14 cellular contexts compared by ENCODE assay signal in the genomic region with DNA sequence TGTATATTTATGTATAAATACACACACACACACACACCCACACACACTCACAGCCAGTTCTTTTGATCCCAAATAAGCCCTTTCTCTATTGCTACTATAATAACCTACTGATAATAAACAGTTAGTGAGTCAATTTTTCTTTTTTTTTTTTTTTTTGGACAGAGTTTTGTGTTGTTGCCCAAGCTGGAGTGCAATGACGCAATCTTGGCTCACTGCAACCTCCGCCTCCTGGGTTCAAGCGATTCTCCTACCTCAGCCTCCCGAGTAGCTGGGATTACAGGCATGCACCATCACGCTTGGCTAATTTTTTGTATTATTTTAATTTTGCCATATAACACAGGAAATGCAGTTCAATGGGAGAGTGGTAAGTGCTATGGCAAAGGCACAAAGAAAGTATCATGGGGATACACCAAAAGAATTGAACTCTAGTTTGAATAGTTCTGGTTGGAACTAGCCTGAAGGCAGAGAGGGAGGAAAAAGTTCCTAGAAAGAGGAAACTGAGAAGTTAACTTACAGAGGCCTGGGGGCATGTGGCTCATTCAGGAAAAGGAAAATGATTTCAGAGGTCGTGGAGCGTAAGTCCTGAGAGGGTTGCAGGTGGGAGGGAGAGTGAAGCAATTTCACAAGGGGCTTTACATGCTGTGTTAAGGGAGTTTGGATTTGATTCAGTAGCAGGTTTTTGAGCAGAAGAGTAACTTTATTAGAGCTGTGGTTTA.
"Had no signal": no experiment of that assay in that cellular context is flagged by ENCODE, and none has a peak within 500 bp of the region (broad histone marks: within the 10 kb centered on the region; RNA-seq: fewer than 3 reads in every experiment).

No MANE protein-coding gene starts in this region.

- H3K27ac Mint-ChIP-seq: activated CD8-positive, alpha-beta T cell treated with anti-CD3 and anti-CD28 coated beads, Interleukin-2, amount 10 ng/mL, durations not matched to agents 7 days and 5 days; stimulated activated memory B cell treated with anti-CD40 and anti-IgM and Interleukin-4, amounts not matched to agents 10 μg/mL and 1 μg/mL and 100 μg/mL, for 72 hours; type B pancreatic cell had no signal

- H3K4me1 Mint-ChIP-seq: neural crest cell; stimulated activated memory B cell treated with anti-CD40 and anti-IgM and Interleukin-4, amounts not matched to agents 10 μg/mL and 1 μg/mL and 100 μg/mL, for 72 hours; T-cell had no signal

- H2AFZ ChIP-seq: hepatocyte had no signal

- H3K4me3 ChIP-seq: hepatocyte, skin epidermis had no signal

- H3K4me3 Mint-ChIP-seq: activated CD8-positive, alpha-beta T cell treated with anti-CD3 and anti-CD28 coated beads, Interleukin-2, amount 10 ng/mL, durations not matched to agents 7 days and 5 days; neural crest cell; stimulated activated memory B cell treated with anti-CD40 and anti-IgM and Interleukin-4, amounts not matched to agents 10 μg/mL and 1 μg/mL and 100 μg/mL, for 72 hours; T-cell; type B pancreatic cell had no signal

- DNase-seq: activated CD4-positive, alpha-beta T cell treated with anti-CD3 and anti-CD28 coated beads for 4 hours; activated CD8-positive, alpha-beta memory T cell treated with anti-CD3 and anti-CD28 coated beads, Interleukin-2, amount 50 U/mL, for 48 hours; activated CD8-positive, alpha-beta T cell treated with anti-CD3 and anti-CD28 coated beads, Interleukin-2, amount 10 ng/mL, durations not matched to agents 7 days and 5 days; activated naive CD4-positive, alpha-beta T cell treated with Interleukin-2 at 50 U/mL for 16 hours; central memory CD4-positive, alpha-beta T cell; cortex of kidney; effector memory CD4-positive, alpha-beta T cell; kidney glomerular epithelial cell; T-cell had no signal

- ATAC-seq: activated CD8-positive, alpha-beta T cell treated with anti-CD3 and anti-CD28 coated beads, Interleukin-2, amount 10 ng/mL, durations not matched to agents 7 days and 5 days; stimulated activated memory B cell treated with anti-CD40 and anti-IgM and Interleukin-4, amounts not matched to agents 10 μg/mL and 1 μg/mL and 100 μg/mL, for 72 hours; T-cell had no signal

- H3K9me3 Mint-ChIP-seq: T-cell, type B pancreatic cell had no signal

- H3K27me3 Mint-ChIP-seq: stimulated activated memory B cell treated with anti-CD40 and anti-IgM and Interleukin-4, amounts not matched to agents 10 μg/mL and 1 μg/mL and 100 μg/mL, for 72 hours; type B pancreatic cell had no signal

- H3K27ac ChIP-seq: hepatocyte, skin epidermis had no signal

- H3K36me3 Mint-ChIP-seq: stimulated activated memory B cell treated with anti-CD40 and anti-IgM and Interleukin-4, amounts not matched to agents 10 μg/mL and 1 μg/mL and 100 μg/mL, for 72 hours; T-cell; type B pancreatic cell had no signal

- H3K4me2 ChIP-seq: hepatocyte had no signal

- H3K27me3 ChIP-seq: hepatocyte had no signal

- H3K79me2 ChIP-seq: hepatocyte had no signal
